ENCODE assay signal across 10 cellular contexts in genomic region chr10:81920213-81920829, GRCh38. TPM values are rescaled to one million over a fixed set of nuclear protein-coding genes. Genes with fewer than 3 reads are reported as not detected.
DNase-seq lines count a peak whose midpoint lies in the region; ATAC-seq, FAIRE-seq and TF ChIP-seq lines count a peak whose summit lies in the region.
"Had no signal": no experiment of that assay in that cellular context is flagged by ENCODE, and none has a peak within 500 bp of the region (broad histone marks: within the 10 kb centered on the region; RNA-seq: fewer than 3 reads in every experiment).

No MANE protein-coding gene starts in this region.

- FAIRE-seq in H54 (lab: Jason Lieb, UNC) (no peak), kidney (lab: Jason Lieb, UNC) (peak; percentile 56)

- POLR2A ChIA-PET in Panc1 (lab: Charles Lee) = no interaction called here

- TF ChIP-seq POLR2A in H54 (IDR thresholded peaks at IDR 0.05; ENCODE audit: low read depth, low read length) = no peak

- CTCF ChIA-PET in Panc1 (lab: Charles Lee) = no interaction called here

- intact Hi-C loops in Panc1 (cut with micrococcal nuclease; ENCODE audit: unreplicated experiment) = no loop called here
- intact Hi-C loops in kidney (cut with DNase I) = no loop called here
- intact Hi-C loops in ascending aorta (cut with DNase I) = no loop called here

- H3K4me3 ChIP-seq in Panc1 (ENCODE audit: low read depth in 2 of 2, low read length in 2 of 2) = no peak overlapping the region
- H3K4me3 ChIP-seq in kidney (ENCODE audit: low read length in 2 of 2) = no peak overlapping the region
- no peak overlapping the region for H3K4me3 ChIP-seq in ascending aorta

- H3K27ac ChIP-seq in Panc1 (ENCODE audit: low read length) = no peak overlapping the region
- H3K27ac ChIP-seq in kidney (ENCODE audit: low read depth in 2 of 2, low read length in 2 of 2) = no peak overlapping the region
- H3K27ac ChIP-seq in ascending aorta = no peak overlapping the region
- H3K27ac ChIP-seq: epithelial cell of prostate had no signal

- peak; percentile 31 for DNase-seq in DMS 273 (lab: John Stamatoyannopoulos, UW; ENCODE audit: unreplicated experiment)
- DNase-seq in DMS 273 treated with DMSO at 0.1 percent for 48 hours (lab: John Stamatoyannopoulos, UW) = no peak
- peak; percentile 5 for DNase-seq in H54 (ENCODE audit: insufficient read length, low spot score)
- no peak for DNase-seq in Panc1 (ENCODE audit: low read depth, low spot score)
- no peak for DNase-seq in kidney
- DNase-seq in ascending aorta (ENCODE audit: low spot score in 2 of 2) = no peak
- DNase-seq in SW 1271 (lab: John Stamatoyannopoulos, UW) = no peak
- DNase-seq in NCI-H446 treated with DMSO at 0.1 percent for 48 hours (lab: John Stamatoyannopoulos, UW) = no peak
- DNase-seq: 8988T had no signal

- TF ChIP-seq CTCF in Panc1 (IDR thresholded peaks at IDR 0.05) (peak; percentile 69), kidney (IDR thresholded peaks at IDR 0.05; ENCODE audit: borderline replicate concordance, extremely low read depth, insufficient read depth) (no peak), ascending aorta (IDR thresholded peaks at IDR 0.05) (no peak)

- no peak for ATAC-seq in Panc1

- H3K36me3 ChIP-seq in Panc1 (ENCODE audit: control insufficient read depth, insufficient read depth, low read length) = no peaks in the 10 kb centered on the region
- no peaks in the 10 kb centered on the region for H3K36me3 ChIP-seq in kidney (ENCODE audit: control insufficient read depth in 1 of 2, insufficient read depth in 2 of 2, low read length in 2 of 2)
- H3K36me3 ChIP-seq in ascending aorta = no peaks in the 10 kb centered on the region

- no peaks in the 10 kb centered on the region for H3K27me3 ChIP-seq in Panc1 (ENCODE audit: control insufficient read depth, insufficient read depth, low read length)
- no peaks in the 10 kb centered on the region for H3K27me3 ChIP-seq in ascending aorta

- no TSS peak for BruUV-seq in Panc1 (replicated peaks; lab: Mats Ljungman, UMichigan)

- no peak overlapping the region for H3K9ac ChIP-seq in kidney (ENCODE audit: low read length in 2 of 2)

- in situ Hi-C loops in Panc1 (cut with HindIII; ENCODE audit: low pct_unique_long_range_greater_than_20kb, low sequenced_read_pairs) = no loop called here

- H3K9me3 ChIP-seq in Panc1 (ENCODE audit: control insufficient read depth, insufficient read depth, low read depth, low read length) = no peaks in the 10 kb centered on the region
- H3K9me3 ChIP-seq in kidney (ENCODE audit: control insufficient read depth in 1 of 2, low read length in 2 of 2) = no peaks in the 10 kb centered on the region
- H3K9me3 ChIP-seq in ascending aorta = no peaks in the 10 kb centered on the region

- H3K4me1 ChIP-seq in Panc1 (ENCODE audit: control insufficient read depth, insufficient read depth, low read length) (no peaks in the 10 kb centered on the region), kidney (ENCODE audit: control insufficient read depth in 1 of 2, insufficient read depth in 1 of 2, low read depth in 1 of 2, low read length in 2 of 2) (no peaks in the 10 kb centered on the region), ascending aorta (no peaks in the 10 kb centered on the region)

RNA-seq across cellular contexts. Expression of gene NRG3, which starts 45.3 kb away (rescaled TPM):
- total RNA-seq in Panc1 (2021; ENCODE audit: unreplicated experiment) = 0.08 TPM
- polyA plus RNA-seq in Panc1 (2012; ENCODE audit: insufficient read length) = not detected
- total RNA-seq in kidney = 5.4 TPM
- 0.62 TPM for polyA plus RNA-seq in kidney (ENCODE audit: insufficient read depth, low read depth, low replicate concordance)
- total RNA-seq in ascending aorta = 1.6 TPM

Comparison
In these comparisons a context has a peak if more than half of its experiments do, and no peak if none do; other contexts are left out.
1. DNase-seq: peak in DMS 273 (single experiment) and H54 (single experiment); none in DMS 273 treated with DMSO at 0.1 percent for 48 hours (single experiment), Panc1 (single experiment), kidney (single experiment), ascending aorta (0 of 2), SW 1271 (0 of 2) and NCI-H446 treated with DMSO at 0.1 percent for 48 hours (single experiment).